8 cellular contexts compared by ENCODE assay signal in the genomic region with DNA sequence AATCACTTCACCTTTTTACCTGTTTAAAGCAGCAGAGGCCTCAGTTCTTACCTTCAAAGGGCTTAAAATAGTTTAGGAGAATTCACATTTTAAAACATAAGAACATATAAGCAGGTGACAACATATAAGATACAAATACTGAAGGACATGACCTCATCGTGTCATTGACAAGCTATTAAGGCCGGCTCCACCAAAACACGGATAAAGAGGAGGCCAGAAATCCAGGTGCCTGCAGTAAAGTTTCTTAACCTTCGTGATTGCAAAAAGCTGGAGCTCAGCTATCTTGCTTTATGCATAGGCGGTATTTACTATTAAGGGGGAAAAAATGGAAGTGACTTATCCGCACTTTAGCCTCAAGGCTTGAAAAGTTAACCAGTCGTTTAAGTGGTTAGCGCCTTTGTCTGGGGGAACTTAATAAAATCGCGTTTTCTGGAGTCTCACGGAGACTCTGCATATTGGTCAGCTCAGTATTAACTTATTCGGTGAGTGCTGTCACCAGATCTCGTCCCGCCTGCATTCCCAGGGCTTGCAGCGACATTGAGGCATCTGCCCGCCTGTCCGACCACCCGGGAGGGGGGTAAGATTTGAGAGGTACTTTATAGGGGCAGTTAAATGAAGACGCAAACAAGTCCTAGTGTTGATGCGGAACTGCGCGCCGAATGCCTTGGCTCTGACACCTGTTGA. TPM values are rescaled to one million over a fixed set of nuclear protein-coding genes. Genes with fewer than 3 reads are reported as not detected.
DNase-seq lines count a peak whose midpoint lies in the region; ATAC-seq and TF ChIP-seq lines count a peak whose summit lies in the region.

No MANE protein-coding gene starts in this region.

- peak overlapping the region; percentile 99 for H4K91ac ChIP-seq in IMR-90 (ENCODE audit: insufficient read depth, low read depth, low read length)

- peak overlapping the region; percentile 92 for H2AFZ ChIP-seq in IMR-90 (replicated peaks; ENCODE audit: low read length, poor library complexity)

- no peak overlapping the region for H3K4me3 Mint-ChIP-seq in type B pancreatic cell

- intact Hi-C loops in IMR-90 (cut with micrococcal nuclease) = no loop called here

- H3K9me3 ChIP-seq in BLaER1 (no peaks in the 10 kb centered on the region), IMR-90 (ENCODE audit: control insufficient read depth, insufficient read depth, low read length) (no peaks in the 10 kb centered on the region), mesodermal cell (ENCODE audit: control insufficient read depth, low read length) (no peaks in the 10 kb centered on the region)

- H3K27ac Mint-ChIP-seq in type B pancreatic cell = no peak overlapping the region

- peaks cover 42% of the 10 kb centered on the region for H3K4me1 ChIP-seq in BLaER1
- H3K4me1 ChIP-seq in IMR-90 (ENCODE audit: control insufficient read depth, insufficient read depth, low read length) = peaks cover 16% of the 10 kb centered on the region
- H3K4me1 ChIP-seq in mesodermal cell (ENCODE audit: control insufficient read depth, insufficient read depth, low read length, poor library complexity, severe bottlenecking) = peaks cover 28% of the 10 kb centered on the region

- whole genome bisulfite sequencing in IMR-90 (ENCODE audit: extremely low coverage in 2 of 2, insufficient read length in 1 of 2), 2 experiments = 7% methylated on average over 16 of the region's 23 CpGs; no CpG with 5 or more reads in 1 of the 2 experiments
- WGBS in mesodermal cell (ENCODE audit: insufficient coverage in 2 of 2), 2 experiments = 32 to 35% methylated on average over 22 to 23 of the region's 23 CpGs

- peak overlapping the region; percentile 70 for H3K18ac ChIP-seq in IMR-90 (ENCODE audit: low read depth, low read length)

- no peaks in the 10 kb centered on the region for H3K27me3 Mint-ChIP-seq in type B pancreatic cell

- H3K9me1 ChIP-seq in IMR-90 (ENCODE audit: insufficient read depth, low read length) = peaks cover 16% of the 10 kb centered on the region

- CTCF ChIA-PET in IMR-90 (lab: Yijun Ruan, JAX) = interaction anchor here (1.0 to 1.1 kb wide), 2 partner anchors 26 to 1354 kb away, joined by 3 to 4 read pairs; no protein-coding TSS in a partner anchor

- no peak for DNase-seq in IMR-90
- DNase-seq in astrocyte of the spinal cord (ENCODE audit: low read depth, low spot score) = no peak
- no peak for DNase-seq in HCEC 1CT
- DNase-seq in type B pancreatic cell (ENCODE audit: extremely low spot score, unreplicated experiment) = no peak
- DNase-seq in D341Med (ENCODE audit: low spot score) = no peak

- no peak for TF ChIP-seq RAD21 in IMR-90 (IDR thresholded peaks at IDR 0.05; ENCODE audit: low read length)

- peaks cover 17 to 24% of the 10 kb centered on the region in 2 experiments for H3K79me1 ChIP-seq in IMR-90 (ENCODE audit: low read depth in 1 of 2, low read length in 2 of 2)

- dilution Hi-C loops in IMR-90 (cut with HindIII; ENCODE audit: low sequenced_read_pairs, unreplicated experiment) = no loop called here

- H4K20me1 ChIP-seq in BLaER1 (peaks cover 31% of the 10 kb centered on the region), IMR-90 (ENCODE audit: insufficient read depth, low read length) (peaks cover 13% of the 10 kb centered on the region; the same call in 1 of the 2 replicates)

- peak overlapping the region; percentile 100 for H3K14ac ChIP-seq in IMR-90 (replicated peaks; ENCODE audit: low read depth, low read length)

- H3K9me3 Mint-ChIP-seq in type B pancreatic cell = no peaks in the 10 kb centered on the region

- ATAC-seq in IMR-90 (ENCODE audit: low read depth) (no peak), GM19023 (IDR thresholded peaks at IDR 0.05; ENCODE audit: unreplicated experiment) (no peak)

- H2BK15ac ChIP-seq in IMR-90 (ENCODE audit: low read depth, low read length) = peak overlapping the region; percentile 84; the same call in 1 of the 3 replicates

- peak overlapping the region; percentile 99 for H2AK9ac ChIP-seq in IMR-90 (replicated peaks; ENCODE audit: low read depth, low read length, poor library complexity)

- H2BK120ac ChIP-seq in IMR-90 (ENCODE audit: low read depth, low read length) = peak overlapping the region; percentile 83

- peak overlapping the region; percentile 99 for H3K23ac ChIP-seq in IMR-90 (ENCODE audit: low read depth, low read length)

- BruUV-seq in IMR-90 (replicated peaks; lab: Mats Ljungman, UMichigan) = no TSS peak

- H3K27me3 ChIP-seq in BLaER1 (no peaks in the 10 kb centered on the region), IMR-90 (ENCODE audit: control insufficient read depth, insufficient read depth, low read length) (no peaks in the 10 kb centered on the region)

- in situ Hi-C loops in IMR-90 (cut with MboI; ENCODE audit: low sequenced_read_pairs) = no loop called here
- in situ Hi-C loops in astrocyte of the spinal cord (cut with HindIII; ENCODE audit: low sequenced_read_pairs) = no loop called here

- peak overlapping the region; percentile 68; the same call in 1 of the 2 replicates for H3K9ac ChIP-seq in BLaER1
- peak overlapping the region; percentile 82 for H3K9ac ChIP-seq in IMR-90 (ENCODE audit: low read depth, low read length)

- peak overlapping the region; percentile 100 for H2AK5ac ChIP-seq in IMR-90 (ENCODE audit: low read depth, low read length)

- peaks cover 16% of the 10 kb centered on the region for H3K4me1 Mint-ChIP-seq in type B pancreatic cell (ENCODE audit: unreplicated experiment)

- H4K8ac ChIP-seq in IMR-90 (ENCODE audit: low read depth in 2 of 2, low read length in 2 of 2) = peak overlapping the region; percentile 99 to 100

- H3K4me2 ChIP-seq in BLaER1 (peak overlapping the region; percentile 73), IMR-90 (ENCODE audit: low read depth, low read length) (peak overlapping the region; percentile 71)

- TF ChIP-seq CTCF in IMR-90 (conservative IDR thresholded peaks at IDR 0.05; ENCODE audit: low read depth, low read length) (no peak), astrocyte of the spinal cord (IDR thresholded peaks at IDR 0.05; ENCODE audit: low read depth, low read length) (no peak), type B pancreatic cell (conservative IDR thresholded peaks at IDR 0.05) (no peak)

- peak overlapping the region; percentile 96 for H2BK5ac ChIP-seq in IMR-90 (ENCODE audit: low read depth, low read length, poor library complexity, severe bottlenecking)

- H3K27ac ChIP-seq in BLaER1 = peak overlapping the region; percentile 75
- peak overlapping the region; percentile 96 for H3K27ac ChIP-seq in IMR-90 (ENCODE audit: insufficient read depth, low read length)
- peak overlapping the region; percentile 73 for H3K27ac ChIP-seq in mesodermal cell (ENCODE audit: low read depth, low read length, severe bottlenecking)

- POLR2A ChIA-PET in IMR-90 (lab: Charles Lee; ENCODE audit: unreplicated experiment) = no interaction called here

- TF ChIP-seq POLR2A in IMR-90 (IDR thresholded peaks at IDR 0.05; ENCODE audit: low read depth, low read length) = no peak

- peak overlapping the region; percentile 56 for H3K4me3 ChIP-seq in BLaER1
- H3K4me3 ChIP-seq in IMR-90 (ENCODE audit: insufficient read depth, low read depth, low read length) = peak overlapping the region; percentile 44
- peak overlapping the region; percentile 52 for H3K4me3 ChIP-seq in astrocyte of the spinal cord (ENCODE audit: low read depth, low read length)
- peak overlapping the region; percentile 41 for H3K4me3 ChIP-seq in mesodermal cell (ENCODE audit: extremely low read depth, insufficient read depth, low read length, poor library complexity, severe bottlenecking)

- H3K36me3 Mint-ChIP-seq in type B pancreatic cell = peaks cover 21% of the 10 kb centered on the region

- H3K4ac ChIP-seq in IMR-90 (ENCODE audit: low read depth, low read length) = peak overlapping the region; percentile 99

- peak overlapping the region; percentile 28 for H2BK20ac ChIP-seq in IMR-90 (ENCODE audit: low read depth, low read length)

- peak overlapping the region; percentile 98 for H3K56ac ChIP-seq in IMR-90 (ENCODE audit: extremely low read depth, insufficient read depth, low read length)

- H3K36me3 ChIP-seq in BLaER1 (peaks cover 20% of the 10 kb centered on the region), IMR-90 (ENCODE audit: control insufficient read depth, insufficient read depth, low read length) (peaks cover 17% of the 10 kb centered on the region), mesodermal cell (ENCODE audit: control insufficient read depth, insufficient read depth, low read length) (peaks cover 26% of the 10 kb centered on the region)

- H4K5ac ChIP-seq in IMR-90 (ENCODE audit: low read depth, low read length) = peak overlapping the region; percentile 91

TF ChIP-seq in IMR-90, 13 proteins besides CTCF, POLR2A, EP300 and RAD21 (continues in another document):
- TF ChIP-seq FOS (IDR thresholded peaks at IDR 0.05; ENCODE audit: low read depth, low read length) (no peak), SMC3 (IDR thresholded peaks at IDR 0.05; ENCODE audit: low read depth, low read length) (no peak)

RNA-seq across cellular contexts. Expression of a gene that starts 1.1 kb away (rescaled TPM):
- 45.0 and 53.6 TPM in 2 replicates for total RNA-seq in IMR-90 (2012; rRNA removed)
- polyA plus RNA-seq in IMR-90 (2012; rRNA removed) = 19.7 and 21.2 TPM in 2 replicates
- polyA plus RNA-seq in IMR-90 (2012; cell fraction: cytosol; rRNA removed) = 4.3 and 9.9 TPM in 2 replicates
- 24.6 and 42.1 TPM in 2 replicates for polyA plus RNA-seq in IMR-90 (2012; cell fraction: nucleus; rRNA removed; ENCODE audit: low replicate concordance)
- polyA plus RNA-seq in mesodermal cell (2013, experiment 1 of 2) = 44.2 TPM
- 37.8 TPM for polyA plus RNA-seq in mesodermal cell (2013, experiment 2 of 2)
- total RNA-seq in type B pancreatic cell (ENCODE audit: low replicate concordance) = 82.9 and 99.5 TPM in 2 replicates

RNA-seq across cellular contexts. Expression of a gene that starts 42.7 kb away (rescaled TPM):
- total RNA-seq in IMR-90 (2012; rRNA removed) (not detected in 2 replicates), type B pancreatic cell (ENCODE audit: low replicate concordance) (0.22 TPM in 1 of 2 replicates, not detected in the other)
- polyA plus RNA-seq in IMR-90 (2012; rRNA removed) = not detected in 2 replicates
- not detected in 2 replicates for polyA plus RNA-seq in IMR-90 (2012; cell fraction: cytosol; rRNA removed)
- polyA plus RNA-seq in IMR-90 (2012; cell fraction: nucleus; rRNA removed; ENCODE audit: low replicate concordance) = not detected in 2 replicates
- polyA plus RNA-seq in mesodermal cell (2013, experiment 1 of 2) = 0.66 TPM
- polyA plus RNA-seq in mesodermal cell (2013, experiment 2 of 2) = 0.51 TPM

RNA-seq across cellular contexts. Expression of a gene that starts 44.8 kb away (rescaled TPM):
- total RNA-seq in IMR-90 (2012; rRNA removed) = not detected in 2 replicates
- polyA plus RNA-seq in IMR-90 (2012; rRNA removed) = not detected in 2 replicates
- not detected in 2 replicates for polyA plus RNA-seq in IMR-90 (2012; cell fraction: cytosol; rRNA removed)
- polyA plus RNA-seq in IMR-90 (2012; cell fraction: nucleus; rRNA removed; ENCODE audit: low replicate concordance) = 0.04 TPM in 1 of 2 replicates, not detected in the other
- 5.8 TPM for polyA plus RNA-seq in mesodermal cell (2013, experiment 1 of 2)
- 4.4 TPM for polyA plus RNA-seq in mesodermal cell (2013, experiment 2 of 2)
- total RNA-seq in type B pancreatic cell (ENCODE audit: low replicate concordance) = 1.6 and 2.4 TPM in 2 replicates

RNA-seq across cellular contexts. Expression of a gene that starts 57.4 kb away (rescaled TPM):
- total RNA-seq in IMR-90 (2012; rRNA removed) = 37.5 and 44.6 TPM in 2 replicates
- polyA plus RNA-seq in IMR-90 (2012; rRNA removed) = 67.1 and 71.9 TPM in 2 replicates
- polyA plus RNA-seq in IMR-90 (2012; cell fraction: cytosol; rRNA removed) = 45.2 and 62.4 TPM in 2 replicates
- 345 TPM in 2 replicates for polyA plus RNA-seq in IMR-90 (2012; cell fraction: nucleus; rRNA removed; ENCODE audit: low replicate concordance)
- 61.1 TPM for polyA plus RNA-seq in mesodermal cell (2013, experiment 1 of 2)
- polyA plus RNA-seq in mesodermal cell (2013, experiment 2 of 2) = 59.7 TPM
- 54.7 and 75.4 TPM in 2 replicates for total RNA-seq in type B pancreatic cell (ENCODE audit: low replicate concordance)
